Comparison of ENCODE assay signal across 9 cellular contexts in the genomic region with DNA sequence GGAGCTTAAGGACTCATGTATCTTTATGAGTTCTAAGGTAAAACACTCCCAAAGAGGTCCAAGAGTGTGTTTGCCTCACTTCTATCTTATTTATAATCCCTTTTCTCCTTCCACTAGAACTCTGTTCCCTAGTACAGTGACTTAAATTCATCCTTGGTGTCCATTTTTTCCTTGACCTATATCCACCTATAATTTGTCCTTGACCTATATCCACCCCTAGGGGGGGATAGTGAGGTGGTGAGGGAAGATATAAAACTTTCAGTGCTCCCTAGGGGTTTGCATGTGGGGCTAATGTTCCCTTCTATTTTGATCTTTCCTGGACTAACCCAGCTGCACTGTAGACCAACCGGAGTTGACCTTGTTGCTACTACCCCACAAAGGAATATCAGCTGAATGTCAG.
DNase-seq lines count a peak whose midpoint lies in the region; ATAC-seq, FAIRE-seq and TF ChIP-seq lines count a peak whose summit lies in the region.
"Had no signal": no experiment of that assay in that cellular context is flagged by ENCODE, and none has a peak within 500 bp of the region (broad histone marks: within the 10 kb centered on the region; RNA-seq: fewer than 3 reads in every experiment).

No MANE protein-coding gene starts in this region.

- H3K9me3 Mint-ChIP-seq in natural killer cell, result no peaks in the 10 kb centered on the region

- H3K36me3 Mint-ChIP-seq in natural killer cell, result no peaks in the 10 kb centered on the region

- no peak overlapping the region for H3K4me3 ChIP-seq in astrocyte of the cerebellum (ENCODE audit: low read depth, low read length)

- DNase-seq in HuH-7 (ENCODE audit: low spot score) (peak; percentile 24), astrocyte of the cerebellum (ENCODE audit: low read depth) (no peak), natural killer cell (no peak), HTR-8/SVneo (ENCODE audit: insufficient read length, low spot score) (no peak), C1 segment of cervical spinal cord (lab: John Stamatoyannopoulos, UW) (no peak)
- DNase-seq: cerebellar nuclear complex had no signal

- intact Hi-C loops in natural killer cell (cut with micrococcal nuclease), result no loop called here

- H3K27ac Mint-ChIP-seq in natural killer cell, result no peak overlapping the region

- no peak overlapping the region for H3K4me3 Mint-ChIP-seq in natural killer cell
- H3K4me3 Mint-ChIP-seq: natural killer cell treated with Interleukin-12 subunit alpha and Interleukin-12 subunit beta and Interleukin-15 and Interleukin-18, amount 100 ng/mL, for 72 hours had no signal

- in situ Hi-C loops in astrocyte of the cerebellum (cut with HindIII; ENCODE audit: low sequenced_read_pairs), result no loop called here

- ATAC-seq in natural killer cell (peak; percentile 68 to 78 (median 75)), HG03196 (IDR thresholded peaks at IDR 0.05; ENCODE audit: unreplicated experiment) (no peak)

- TF ChIP-seq CTCF in GM12872 (IDR thresholded peaks at IDR 0.05; ENCODE audit: insufficient read depth, low read depth, low read length) (peak; percentile 51; the same call in 2 of the 3 replicates), astrocyte of the cerebellum (IDR thresholded peaks at IDR 0.05; ENCODE audit: low read depth, low read length, missing control alignments) (peak; percentile 30), natural killer cell (IDR thresholded peaks at IDR 0.05) (peak; percentile 69)

- H3K4me1 Mint-ChIP-seq in natural killer cell, result peaks cover 31 to 39% of the 10 kb centered on the region in 2 donors

- H3K27me3 Mint-ChIP-seq in natural killer cell (ENCODE audit: low read depth in 2 of 2), result no peaks in the 10 kb centered on the region
- H3K27me3 Mint-ChIP-seq: natural killer cell treated with Interleukin-12 subunit alpha and Interleukin-12 subunit beta and Interleukin-15 and Interleukin-18, amount 100 ng/mL, for 72 hours had no signal

- FAIRE-seq in HTR-8/SVneo (lab: Jason Lieb, UNC), result no peak
